In the genomic region with DNA sequence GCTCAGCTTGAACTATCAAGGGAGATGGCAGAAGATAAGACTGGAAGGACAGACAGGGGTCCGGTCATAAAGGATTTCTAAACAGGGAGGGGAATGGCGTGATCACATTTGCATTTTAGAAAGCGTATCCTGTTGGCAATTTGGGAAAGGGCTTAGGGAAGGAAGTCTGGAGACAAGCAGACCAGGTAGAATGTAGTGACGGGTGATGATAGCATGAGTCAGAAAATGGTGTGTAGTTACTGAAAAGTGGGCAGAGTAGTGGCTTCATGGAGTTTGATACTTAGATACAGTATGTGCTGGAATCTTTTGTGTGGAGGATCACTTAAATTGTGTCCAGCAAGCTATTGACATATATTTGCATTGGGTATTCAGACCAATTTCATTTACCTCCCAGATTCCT, we compare ENCODE assay signal across 1 cellular context.
TF ChIP-seq lines count a peak whose summit lies in the region.

No MANE protein-coding gene starts in this region.

TF ChIP-seq in A549, 52 proteins besides CTCF, POLR2A, EP300 and RAD21 (continued from another document):
- TF ChIP-seq REST (IDR thresholded peaks at IDR 0.05) (no peak), SREBF2 (IDR thresholded peaks at IDR 0.05) (no peak), ZC3H11A (IDR thresholded peaks at IDR 0.05) (no peak), SMC3 (IDR thresholded peaks at IDR 0.05) (no peak)
- TF ChIP-seq, protein P1, sequence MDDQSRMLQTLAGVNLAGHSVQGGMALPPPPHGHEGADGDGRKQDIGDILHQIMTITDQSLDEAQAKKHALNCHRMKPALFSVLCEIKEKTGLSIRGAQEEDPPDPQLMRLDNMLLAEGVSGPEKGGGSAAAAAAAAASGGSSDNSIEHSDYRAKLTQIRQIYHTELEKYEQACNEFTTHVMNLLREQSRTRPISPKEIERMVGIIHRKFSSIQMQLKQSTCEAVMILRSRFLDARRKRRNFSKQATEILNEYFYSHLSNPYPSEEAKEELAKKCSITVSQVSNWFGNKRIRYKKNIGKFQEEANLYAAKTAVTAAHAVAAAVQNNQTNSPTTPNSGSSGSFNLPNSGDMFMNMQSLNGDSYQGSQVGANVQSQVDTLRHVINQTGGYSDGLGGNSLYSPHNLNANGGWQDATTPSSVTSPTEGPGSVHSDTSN (IDR thresholded peaks at IDR 0.05): no peak
